Comparison of ENCODE assay signal across 9 cellular contexts in the genomic region with DNA sequence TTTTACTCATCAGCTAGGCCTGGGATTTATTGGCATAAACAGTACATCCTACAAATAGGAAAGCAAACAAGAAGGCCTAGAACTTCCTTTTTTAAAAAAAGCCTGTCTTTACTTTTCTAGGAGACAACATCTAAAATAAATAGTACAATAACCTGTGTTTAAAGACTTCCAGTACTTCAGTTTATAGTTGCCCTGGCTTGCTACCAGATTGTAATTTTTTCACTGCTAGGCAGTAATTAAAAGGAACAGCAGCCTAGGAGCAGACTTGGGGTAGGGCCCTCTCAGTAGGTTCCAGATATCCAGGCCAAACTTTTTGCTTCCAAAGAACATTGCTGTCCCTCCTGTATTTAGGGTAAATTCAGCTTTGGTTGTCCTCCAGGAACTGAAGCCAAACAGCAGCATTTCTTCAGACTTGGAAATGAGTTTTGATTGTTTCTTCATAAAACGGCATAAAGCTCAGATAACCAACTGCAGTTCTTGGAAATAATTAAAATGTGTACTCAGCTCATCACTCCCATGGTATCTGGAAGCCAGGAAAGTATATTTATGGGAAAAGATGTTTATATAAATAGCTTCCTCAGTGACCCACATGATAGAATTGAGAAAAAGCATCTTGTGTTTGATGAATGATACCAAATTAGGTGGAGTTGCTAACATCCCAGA.
DNase-seq lines count a peak whose midpoint lies in the region; ATAC-seq and TF ChIP-seq lines count a peak whose summit lies in the region.
"Had no signal": no experiment of that assay in that cellular context is flagged by ENCODE, and none has a peak within 500 bp of the region (broad histone marks: within the 10 kb centered on the region; RNA-seq: fewer than 3 reads in every experiment).

No MANE protein-coding gene starts in this region.

- H3K27ac Mint-ChIP-seq in effector memory CD8-positive, alpha-beta T cell: no peak overlapping the region
- H3K27ac Mint-ChIP-seq: activated naive CD4-positive, alpha-beta T cell treated with anti-CD3 and anti-CD28 coated beads, Interleukin-2, amount 10 ng/mL, durations not matched to agents 7 days and 5 days had no signal

- intact Hi-C loops in colonic mucosa (cut with DNase I) (no loop called here), uterus (cut with DNase I; ENCODE audit: low total_unique reads) (no loop called here)

- no peak overlapping the region for H3K4me3 Mint-ChIP-seq in effector memory CD8-positive, alpha-beta T cell
- H3K4me3 Mint-ChIP-seq: activated naive CD4-positive, alpha-beta T cell treated with anti-CD3 and anti-CD28 coated beads, Interleukin-2, amount 10 ng/mL, durations not matched to agents 7 days and 5 days had no signal

- TF ChIP-seq CTCF in colonic mucosa (IDR thresholded peaks at IDR 0.05) (no peak), uterus (IDR thresholded peaks at IDR 0.05) (no peak)

- H3K9me3 ChIP-seq in colonic mucosa (no peaks in the 10 kb centered on the region), uterus (no peaks in the 10 kb centered on the region)

- H3K56ac ChIP-seq in mesendoderm (ENCODE audit: low read length): no peak overlapping the region

- H3K4me3 ChIP-seq in colonic mucosa: no peak overlapping the region
- no peak overlapping the region for H3K4me3 ChIP-seq in mesendoderm (ENCODE audit: low read length)
- H3K4me3 ChIP-seq in uterus: no peak overlapping the region

- peaks cover 3 to 4% of the 10 kb centered on the region in 2 donors for H3K27me3 Mint-ChIP-seq in effector memory CD8-positive, alpha-beta T cell

- peak overlapping the region in 1 of 2 donors; percentile 57 for H3K9ac ChIP-seq in colonic mucosa (ENCODE audit: low read depth in 2 of 2, low read length in 2 of 2)
- H3K9ac ChIP-seq in mesendoderm (ENCODE audit: low read length): no peak overlapping the region

- H2BK5ac ChIP-seq in mesendoderm (ENCODE audit: low read length): peak overlapping the region; percentile 43

- H2BK120ac ChIP-seq in mesendoderm (ENCODE audit: low read depth, low read length): peak overlapping the region; percentile 54

- H3K23ac ChIP-seq in mesendoderm (ENCODE audit: low read length): no peak overlapping the region

- no peak overlapping the region for H3K4ac ChIP-seq in mesendoderm (ENCODE audit: low read depth, low read length)

- no CpG with 5 or more reads among the region's 1 CpG for WGBS in mesendoderm (ENCODE audit: extremely low coverage, insufficient coverage, low lambda C conversion rate)

- no peaks in the 10 kb centered on the region for H3K36me3 Mint-ChIP-seq in effector memory CD8-positive, alpha-beta T cell (ENCODE audit: insufficient read depth)
- H3K36me3 Mint-ChIP-seq: activated naive CD4-positive, alpha-beta T cell treated with anti-CD3 and anti-CD28 coated beads, Interleukin-2, amount 10 ng/mL, durations not matched to agents 7 days and 5 days had no signal

- ATAC-seq in effector memory CD8-positive, alpha-beta T cell (replicated peaks): no peak
- no peak for ATAC-seq in GM19452 (IDR thresholded peaks at IDR 0.05; ENCODE audit: unreplicated experiment)

- no peak for TF ChIP-seq POLR2A in uterus (IDR thresholded peaks at IDR 0.05)

- H2AK5ac ChIP-seq in mesendoderm (ENCODE audit: low read length): no peak overlapping the region

- H3K27me3 ChIP-seq in colonic mucosa (no peaks in the 10 kb centered on the region), mesendoderm (ENCODE audit: insufficient read depth, low read length, poor library complexity) (no peaks in the 10 kb centered on the region), uterus (no peaks in the 10 kb centered on the region)

- H3K9me3 Mint-ChIP-seq in effector memory CD8-positive, alpha-beta T cell: no peaks in the 10 kb centered on the region
- H3K9me3 Mint-ChIP-seq: activated naive CD4-positive, alpha-beta T cell treated with anti-CD3 and anti-CD28 coated beads, Interleukin-2, amount 10 ng/mL, durations not matched to agents 7 days and 5 days had no signal

- H3K27ac ChIP-seq in colonic mucosa (peak overlapping the region; percentile 58), mesendoderm (ENCODE audit: low read depth, low read length) (no peak overlapping the region), uterus (peak overlapping the region; percentile 69 to 79)

- H3K4me1 ChIP-seq in colonic mucosa (no peaks in the 10 kb centered on the region), mesendoderm (ENCODE audit: control insufficient read depth, low read depth, low read length) (peaks cover 5% of the 10 kb centered on the region), uterus (peaks cover 0 to 11% of the 10 kb centered on the region in 2 donors)

- no peaks in the 10 kb centered on the region for H3K79me2 ChIP-seq in mesendoderm (ENCODE audit: control insufficient read depth, insufficient read depth, low read length)

- H4K8ac ChIP-seq in mesendoderm (ENCODE audit: low read depth, low read length): peak overlapping the region; percentile 56

- H2BK15ac ChIP-seq in mesendoderm (replicated peaks; ENCODE audit: low read depth): peak overlapping the region; percentile 93

- H3K4me1 Mint-ChIP-seq in effector memory CD8-positive, alpha-beta T cell (ENCODE audit: low read depth in 2 of 2): no peaks in the 10 kb centered on the region
- H3K4me1 Mint-ChIP-seq: activated naive CD4-positive, alpha-beta T cell treated with anti-CD3 and anti-CD28 coated beads, Interleukin-2, amount 10 ng/mL, durations not matched to agents 7 days and 5 days had no signal

- DNase-seq in SIG-M5 treated with dmso at 0.1 percent for 504 hours (lab: John Stamatoyannopoulos, UW; ENCODE audit: unreplicated experiment): peak; percentile 18
- DNase-seq in SIG-M5 (lab: John Stamatoyannopoulos, UW): no peak
- no peak for DNase-seq in colonic mucosa
- no peak for DNase-seq in mesendoderm
- DNase-seq in uterus: peak; percentile 33 to 52
- no peak for DNase-seq in effector memory CD8-positive, alpha-beta T cell
- DNase-seq in T-helper 2 cell: no peak
- DNase-seq: activated naive CD4-positive, alpha-beta T cell treated with anti-CD3 and anti-CD28 coated beads, Interleukin-2, amount 10 ng/mL, durations not matched to agents 7 days and 5 days had no signal

- no peaks in the 10 kb centered on the region for H3K36me3 ChIP-seq in colonic mucosa
- H3K36me3 ChIP-seq in mesendoderm (ENCODE audit: control insufficient read depth, insufficient read depth, low read length): no peaks in the 10 kb centered on the region
- no peaks in the 10 kb centered on the region for H3K36me3 ChIP-seq in uterus

- H3K18ac ChIP-seq in mesendoderm (ENCODE audit: low read length): no peak overlapping the region

- H3K79me1 ChIP-seq in mesendoderm (ENCODE audit: low read length): no peaks in the 10 kb centered on the region

- peak overlapping the region; percentile 60 for H4K5ac ChIP-seq in mesendoderm (ENCODE audit: low read length)

- no peak overlapping the region for H3K4me2 ChIP-seq in mesendoderm (ENCODE audit: low read length)

Comparison
In these comparisons a context has a peak if more than half of its experiments do, and no peak if none do; other contexts are left out.
1. DNase-seq: peak in SIG-M5 treated with dmso at 0.1 percent for 504 hours (single experiment) and uterus (2 of 2); none in SIG-M5 (single experiment), colonic mucosa (single experiment), mesendoderm (single experiment), effector memory CD8-positive, alpha-beta T cell (0 of 3) and T-helper 2 cell (0 of 5).